ENCODE assay signal across 16 cellular contexts in genomic region chr14:71441142-71441541, GRCh38.
A peak's percentile ranks its signal among the peaks of the same experiment; 100 is the strongest.
DNase-seq lines count a peak whose midpoint lies in the region; FAIRE-seq and TF ChIP-seq lines count a peak whose summit lies in the region.
"Had no signal": no experiment of that assay in that cellular context is flagged by ENCODE, and none has a peak within 500 bp of the region (broad histone marks: within the 10 kb centered on the region; RNA-seq: fewer than 3 reads in every experiment).

No MANE protein-coding gene starts in this region.

- H3K27ac ChIP-seq in sigmoid colon (peak overlapping the region in 3 of 4 donors; percentile 49 to 69 (median 60)), uterus (peak overlapping the region; percentile 73 to 86), A673 (ENCODE audit: low read depth, low read length, poor library complexity, severe bottlenecking) (no peak overlapping the region), small intestine (ENCODE audit: low read depth in 1 of 2, low read length in 1 of 2) (no peak overlapping the region)
- H3K27ac ChIP-seq: 22Rv1, BLaER1, HL-60 had no signal

- peaks cover 17% of the 10 kb centered on the region for H3K4me1 Mint-ChIP-seq in activated CD4-positive, alpha-beta T cell treated with anti-CD3 and anti-CD28 coated beads, Interleukin-2, amount 10 ng/mL, durations not matched to agents 24 days and 14 days

- FAIRE-seq in small intestine (lab: Jason Lieb, UNC): no peak

- H3K4me3 ChIP-seq in sigmoid colon: no peak overlapping the region
- no peak overlapping the region for H3K4me3 ChIP-seq in uterus
- no peak overlapping the region for H3K4me3 ChIP-seq in A673 (ENCODE audit: low read depth, low read length, poor library complexity, severe bottlenecking)
- no peak overlapping the region for H3K4me3 ChIP-seq in small intestine (ENCODE audit: low read depth in 1 of 2, low read length in 2 of 2)
- H3K4me3 ChIP-seq: BLaER1 had no signal

- TF ChIP-seq POLR2A in sigmoid colon (IDR thresholded peaks at IDR 0.05) (no peak), uterus (IDR thresholded peaks at IDR 0.05) (no peak)

- H3K9me3 ChIP-seq in sigmoid colon (no peaks in the 10 kb centered on the region), uterus (no peaks in the 10 kb centered on the region), A673 (ENCODE audit: low read depth, low read length, poor library complexity, severe bottlenecking) (no peaks in the 10 kb centered on the region), small intestine (ENCODE audit: control insufficient read depth, low read depth) (no peaks in the 10 kb centered on the region)
- H3K9me3 ChIP-seq: BLaER1, Caco-2 had no signal

- no peak overlapping the region for H3K4me3 Mint-ChIP-seq in activated CD4-positive, alpha-beta T cell treated with anti-CD3 and anti-CD28 coated beads, Interleukin-2, amount 10 ng/mL, durations not matched to agents 24 days and 14 days
- H3K4me3 Mint-ChIP-seq: CD8-positive, alpha-beta memory T cell had no signal

- H3K27ac Mint-ChIP-seq in activated CD4-positive, alpha-beta T cell treated with anti-CD3 and anti-CD28 coated beads, Interleukin-2, amount 10 ng/mL, durations not matched to agents 24 days and 14 days: no peak overlapping the region
- H3K27ac Mint-ChIP-seq: CD8-positive, alpha-beta memory T cell had no signal

- H3K36me3 Mint-ChIP-seq in activated CD4-positive, alpha-beta T cell treated with anti-CD3 and anti-CD28 coated beads, Interleukin-2, amount 10 ng/mL, durations not matched to agents 24 days and 14 days (ENCODE audit: low read depth): peaks cover 16% of the 10 kb centered on the region

- BruUV-seq in A673 (replicated peaks; lab: Mats Ljungman, UMichigan): no TSS peak

- TF ChIP-seq EP300 in sigmoid colon (IDR thresholded peaks at IDR 0.05): no peak

- no peaks in the 10 kb centered on the region for H3K27me3 Mint-ChIP-seq in activated CD4-positive, alpha-beta T cell treated with anti-CD3 and anti-CD28 coated beads, Interleukin-2, amount 10 ng/mL, durations not matched to agents 24 days and 14 days
- H3K27me3 Mint-ChIP-seq: CD8-positive, alpha-beta memory T cell had no signal

- H3K27me3 ChIP-seq in sigmoid colon (no peaks in the 10 kb centered on the region), uterus (no peaks in the 10 kb centered on the region), A673 (replicated peaks; ENCODE audit: insufficient read depth, low read depth, low read length, poor library complexity) (no peaks in the 10 kb centered on the region), small intestine (ENCODE audit: control insufficient read depth in 2 of 2, insufficient read depth in 2 of 2, low read length in 2 of 2) (no peaks in the 10 kb centered on the region)
- H3K27me3 ChIP-seq: BLaER1 had no signal

- intact Hi-C loops in activated CD4-positive, alpha-beta T cell treated with anti-CD3 and anti-CD28 coated beads, Interleukin-2, amount 10 ng/mL, durations not matched to agents 24 days and 14 days (cut with micrococcal nuclease): no loop called here
- intact Hi-C loops in sigmoid colon (cut with DNase I): no loop called here
- intact Hi-C loops in uterus (cut with DNase I; ENCODE audit: low total_unique reads): no loop called here
- intact Hi-C loops in A673 (cut with micrococcal nuclease; ENCODE audit: unreplicated experiment): no loop called here

- peak; percentile 26 for DNase-seq in activated CD4-positive, alpha-beta T cell treated with anti-CD3 and anti-CD28 coated beads, Interleukin-2, amount 10 ng/mL, durations not matched to agents 24 days and 14 days
- no peak for DNase-seq in activated CD4-positive, alpha-beta T cell treated with anti-CD3 and anti-CD28 coated beads, Interleukin-2, amount 50 U/mL, for 1 hour
- DNase-seq in fibroblast of peridontal ligament (ENCODE audit: extremely low read depth) (peak; percentile 15), sigmoid colon (no peak), uterus (no peak), A673 (ENCODE audit: low spot score) (no peak), small intestine (no peak)
- no peak for DNase-seq in activated CD4-positive, CD25-positive, alpha-beta regulatory T cell (lab: John Stamatoyannopoulos, UW)
- DNase-seq: AML-193; Caco-2; CD8-positive, alpha-beta memory T cell; DMS53; GF-D8 had no signal

- H3K36me3 ChIP-seq in sigmoid colon (no peaks in the 10 kb centered on the region), uterus (no peaks in the 10 kb centered on the region), A673 (ENCODE audit: insufficient read depth, low read length, poor library complexity, severe bottlenecking) (no peaks in the 10 kb centered on the region), small intestine (ENCODE audit: control insufficient read depth in 2 of 2, insufficient read depth in 2 of 2, low read length in 2 of 2) (peaks cover 0 to 3% of the 10 kb centered on the region in 2 donors)
- H3K36me3 ChIP-seq: BLaER1 had no signal

- H3K4me1 ChIP-seq in sigmoid colon (peaks cover 0 to 55% (median 41%) of the 10 kb centered on the region in 4 donors), uterus (no peaks in the 10 kb centered on the region), A673 (ENCODE audit: insufficient read depth, low read length, poor library complexity, severe bottlenecking) (peaks cover 22% of the 10 kb centered on the region), small intestine (ENCODE audit: control insufficient read depth in 2 of 2, insufficient read depth in 1 of 2, low read depth in 1 of 2, low read length in 1 of 2) (peaks cover 0 to 7% of the 10 kb centered on the region in 2 donors)
- H3K4me1 ChIP-seq: Caco-2 had no signal

- POLR2A ChIA-PET in A673 (lab: Charles Lee; ENCODE audit: low non-redundant PET): no interaction called here

- CTCF ChIA-PET in A673 (lab: Charles Lee): no interaction called here

- peaks cover 3% of the 10 kb centered on the region for H3K9me3 Mint-ChIP-seq in activated CD4-positive, alpha-beta T cell treated with anti-CD3 and anti-CD28 coated beads, Interleukin-2, amount 10 ng/mL, durations not matched to agents 24 days and 14 days

- TF ChIP-seq CTCF in sigmoid colon (IDR thresholded peaks at IDR 0.05) (no peak), uterus (IDR thresholded peaks at IDR 0.05) (no peak), A673 (conservative IDR thresholded peaks at IDR 0.05; ENCODE audit: low read depth, low read length) (no peak)

Comparison
In these comparisons a context has a peak if more than half of its experiments do, and no peak if none do; other contexts are left out.
1. DNase-seq: peak in activated CD4-positive, alpha-beta T cell treated with anti-CD3 and anti-CD28 coated beads, Interleukin-2, amount 10 ng/mL, durations not matched to agents 24 days and 14 days (single experiment) and fibroblast of peridontal ligament (single experiment); none in activated CD4-positive, alpha-beta T cell treated with anti-CD3 and anti-CD28 coated beads, Interleukin-2, amount 50 U/mL, for 1 hour (single experiment), sigmoid colon (single experiment), uterus (0 of 2), A673 (single experiment), activated CD4-positive, CD25-positive, alpha-beta regulatory T cell (0 of 4) and small intestine (single experiment).
2. H3K27ac ChIP-seq: peak in sigmoid colon (3 of 4) and uterus (2 of 2); none in A673 (single experiment) and small intestine (0 of 2).